In genomic region chr1:214072758-214073157, GRCh38 we compare ENCODE assay signal across 26 cellular contexts.
"Had no signal": no experiment of that assay in that cellular context is flagged by ENCODE, and none has a peak within 500 bp of the region (broad histone marks: within the 10 kb centered on the region; RNA-seq: fewer than 3 reads in every experiment).

No MANE protein-coding gene starts in this region.

- H3K9me3 ChIP-seq: esophagus squamous epithelium, mucosa of descending colon, stomach, thyroid gland, vagina had no signal

- DNase-seq: dermis blood vessel endothelial cell; effector memory CD4-positive, alpha-beta T cell; erythroblast; esophagus squamous epithelium; foreskin melanocyte; mesenchymal stem cell; mucosa of descending colon; naive B cell; stimulated activated CD4-positive, alpha-beta T cell treated with anti-CD3 and anti-CD28 coated beads, Interleukin-12 subunit alpha, Interleukin-12 subunit beta, amount 100 ng/mL, for 4 hours; stimulated activated CD4-positive, alpha-beta T cell treated with anti-CD3 and anti-CD28 coated beads, Interleukin-1b, Interleukin-23, amount 100 ng/mL, for 48 hours; stimulated activated CD4-positive, alpha-beta T cell treated with anti-CD3 and anti-CD28 coated beads, Interleukin-4, amount 100 ng/mL, for 24 hours; stimulated activated naive CD4-positive, alpha-beta T cell treated with Interleukin-2 at 50 U/mL for 16 hours; stomach; thyroid gland; trophoblast cell had no signal

- H3K27me3 ChIP-seq: neural progenitor cell, thyroid gland, vagina had no signal

- H3K79me2 ChIP-seq: parathyroid adenoma had no signal

- H3K9ac ChIP-seq: neural progenitor cell, parathyroid adenoma had no signal

- H3K36me3 ChIP-seq: esophagus squamous epithelium, neural progenitor cell, stomach, thyroid gland, vagina had no signal

- H3K27ac ChIP-seq: coronary artery, esophagus squamous epithelium, neural progenitor cell, parathyroid adenoma, stomach, thyroid gland, vagina had no signal

- FAIRE-seq: endometrium, keratinocyte had no signal

- H2AFZ ChIP-seq: neural progenitor cell, parathyroid adenoma had no signal

- H3K4me1 ChIP-seq: esophagus squamous epithelium, parathyroid adenoma, vagina had no signal

- H3K4me3 ChIP-seq: coronary artery, esophagus squamous epithelium, mucosa of descending colon, neural progenitor cell, smooth muscle cell, stomach, thyroid gland, vagina had no signal

- ATAC-seq: left lobe of liver; mucosa of descending colon; natural killer cell treated with Interleukin-12 subunit alpha and Interleukin-12 subunit beta and Interleukin-15 and Interleukin-18, amount 100 ng/mL, for 72 hours; sciatic nerve; stimulated activated effector memory CD8-positive, alpha-beta T cell treated with anti-CD3 and anti-CD28 coated beads, Interleukin-12 subunit alpha, Interleukin-12 subunit beta, amount 100 ng/mL, for 72 hours had no signal

- H3K4me2 ChIP-seq: neural progenitor cell, smooth muscle cell had no signal
